ENCODE assay signal across 15 cellular contexts in the genomic region with DNA sequence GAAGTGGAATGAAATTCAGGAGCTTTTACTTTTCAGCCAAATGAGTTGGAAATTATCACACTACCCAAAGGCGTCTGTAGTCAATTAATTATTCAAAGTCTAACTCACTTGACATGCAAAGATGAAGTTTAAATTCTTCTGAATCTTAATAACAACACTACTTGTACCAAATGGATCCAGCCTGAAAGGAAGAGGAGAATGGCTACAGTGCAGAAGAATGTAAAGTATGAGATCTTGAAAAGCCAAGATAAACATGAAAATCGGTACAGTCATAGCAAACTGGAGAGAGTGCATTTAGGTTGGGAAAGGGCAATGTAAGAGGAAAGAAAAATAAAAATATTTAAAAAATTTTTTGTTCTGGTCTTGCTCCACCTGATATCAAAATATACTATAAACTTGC.
DNase-seq lines count a peak whose midpoint lies in the region; ATAC-seq and TF ChIP-seq lines count a peak whose summit lies in the region.
"Had no signal": no experiment of that assay in that cellular context is flagged by ENCODE, and none has a peak within 500 bp of the region (broad histone marks: within the 10 kb centered on the region; RNA-seq: fewer than 3 reads in every experiment).

No MANE protein-coding gene starts in this region.

- WGBS in mesenchymal stem cell = 0% methylated on average over 1 of the region's 2 CpGs
- 32 to 49% (median 45%) methylated on average over 2 of the region's 2 CpGs for WGBS in adrenal gland, 4 donors

- no peak overlapping the region for H2AFZ ChIP-seq in mesenchymal stem cell (ENCODE audit: low read depth, low read length)

- no peak overlapping the region for H2BK5ac ChIP-seq in mesenchymal stem cell (ENCODE audit: low read depth, low read length, poor library complexity, severe bottlenecking)

- no peaks in the 10 kb centered on the region for H3K27me3 ChIP-seq in mesenchymal stem cell (ENCODE audit: control insufficient read depth in 1 of 2, insufficient read depth in 1 of 2, low read length in 2 of 2)
- no peaks in the 10 kb centered on the region for H3K27me3 ChIP-seq in adrenal gland
- H3K27me3 ChIP-seq: esophagus squamous epithelium, SJCRH30 had no signal

- H3K4ac ChIP-seq in mesenchymal stem cell (ENCODE audit: low read depth in 1 of 2, low read length in 2 of 2) = no peak overlapping the region

- H3K18ac ChIP-seq in mesenchymal stem cell (ENCODE audit: low read depth in 1 of 2, low read length in 2 of 2) = no peak overlapping the region

- H3K4me1 ChIP-seq in mesenchymal stem cell (ENCODE audit: control insufficient read depth, insufficient read depth, low read depth, low read length) (no peaks in the 10 kb centered on the region), adrenal gland (replicated peaks in 1 of 2) (no peaks in the 10 kb centered on the region)
- H3K4me1 ChIP-seq: esophagus squamous epithelium had no signal

- H2AK5ac ChIP-seq in mesenchymal stem cell (ENCODE audit: low read length, severe bottlenecking) = no peak overlapping the region

- no peak overlapping the region for H2BK120ac ChIP-seq in mesenchymal stem cell (ENCODE audit: low read depth, low read length)

- no peak overlapping the region for H3K14ac ChIP-seq in mesenchymal stem cell (ENCODE audit: low read length in 2 of 2)

- H3K27ac ChIP-seq in mesenchymal stem cell (ENCODE audit: low read length, poor library complexity, severe bottlenecking) (peak overlapping the region; percentile 74), adrenal gland (no peak overlapping the region)
- H3K27ac ChIP-seq: C4-2B, esophagus squamous epithelium, SJCRH30 had no signal

- DNase-seq in AG20443 (ENCODE audit: low spot score) (peak; percentile 64), NCI-H226 (peak; percentile 74), dermis blood vessel endothelial cell (peak; percentile 56), mesenchymal stem cell (peak; percentile 37), GM10248 (ENCODE audit: extremely low spot score) (no peak), adrenal gland (no peak), NK-92 (lab: John Stamatoyannopoulos, UW; ENCODE audit: unreplicated experiment) (no peak)
- DNase-seq: activated CD8-positive, alpha-beta T cell treated with anti-CD3 and anti-CD28 coated beads for 36 hours; activated effector memory CD4-positive, alpha-beta T cell treated with anti-CD3 and anti-CD28 coated beads, Interleukin-2, amount 50 U/mL, for 16 hours; esophagus squamous epithelium; MV-4-11; SJCRH30 had no signal

- no peak overlapping the region for H3K4me2 ChIP-seq in mesenchymal stem cell (ENCODE audit: low read length, poor library complexity, severe bottlenecking)

- no peak overlapping the region for H3K23ac ChIP-seq in mesenchymal stem cell (ENCODE audit: low read length in 2 of 2)

- H4K8ac ChIP-seq in mesenchymal stem cell (ENCODE audit: low read length) = no peak overlapping the region

- no peak overlapping the region for H2BK12ac ChIP-seq in mesenchymal stem cell (ENCODE audit: low read length in 2 of 2)

- TF ChIP-seq CTCF in GM10248 (IDR thresholded peaks at IDR 0.05; ENCODE audit: control extremely low read depth, extremely low read depth, low read depth, missing control alignments) (no peak), adrenal gland (IDR thresholded peaks at IDR 0.05) (no peak)

- POLR2A ChIA-PET in GM10248 (lab: Yijun Ruan, JAX) = no interaction called here

- no peak overlapping the region for H2BK15ac ChIP-seq in mesenchymal stem cell (ENCODE audit: low read depth, poor library complexity, severe bottlenecking)

- H3K79me1 ChIP-seq in mesenchymal stem cell (replicated peaks; ENCODE audit: low read length, poor library complexity, severe bottlenecking) = no peaks in the 10 kb centered on the region

- H3K9me3 ChIP-seq in mesenchymal stem cell (ENCODE audit: control insufficient read depth, low read length) = no peaks in the 10 kb centered on the region
- H3K9me3 ChIP-seq in adrenal gland (replicated peaks in 1 of 3) = no peaks in the 10 kb centered on the region
- H3K9me3 ChIP-seq: esophagus squamous epithelium, SJCRH30 had no signal

- no peak for ATAC-seq in GM18909 (IDR thresholded peaks at IDR 0.05; ENCODE audit: poor library complexity, unreplicated experiment)
- ATAC-seq: activated CD8-positive, alpha-beta T cell treated with anti-CD3 and anti-CD28 coated beads for 36 hours; HCT116 had no signal

- TF ChIP-seq POLR2A in adrenal gland (IDR thresholded peaks at IDR 0.05) = no peak

- H3K4me3 ChIP-seq in mesenchymal stem cell (ENCODE audit: insufficient read depth in 1 of 2, low read depth in 1 of 2, low read length in 2 of 2) (no peak overlapping the region), adrenal gland (no peak overlapping the region)
- H3K4me3 ChIP-seq: esophagus squamous epithelium, SJCRH30 had no signal

- intact Hi-C loops in adrenal gland (cut with DNase I) = no loop called here

- CTCF ChIA-PET in GM10248 (lab: Yijun Ruan, JAX) = no interaction called here

- H3K9ac ChIP-seq in mesenchymal stem cell (ENCODE audit: low read length) = no peak overlapping the region

- H3K36me3 ChIP-seq in mesenchymal stem cell (ENCODE audit: control insufficient read depth in 1 of 2, insufficient read depth in 2 of 2, low read depth in 1 of 2, low read length in 2 of 2) (no peaks in the 10 kb centered on the region), adrenal gland (replicated peaks in 1 of 2) (no peaks in the 10 kb centered on the region)
- H3K36me3 ChIP-seq: esophagus squamous epithelium, SJCRH30 had no signal

- H4K91ac ChIP-seq in mesenchymal stem cell (ENCODE audit: low read length) = no peak overlapping the region

Comparison
In these comparisons a context has a peak if more than half of its experiments do, and no peak if none do; other contexts are left out.
1. DNase-seq: peak in AG20443 (single experiment), NCI-H226 (single experiment), dermis blood vessel endothelial cell (single experiment) and mesenchymal stem cell (single experiment); none in GM10248 (single experiment), adrenal gland (0 of 7) and NK-92 (single experiment).